8 cellular contexts compared by ENCODE assay signal in genomic region chr1:8497196-8497878, GRCh38.
DNase-seq lines count a peak whose midpoint lies in the region; ATAC-seq and TF ChIP-seq lines count a peak whose summit lies in the region.

No MANE protein-coding gene starts in this region.

- POLR2A ChIA-PET in Panc1 (lab: Charles Lee), result interaction anchor here (0.6 kb wide), 1 partner anchor 102 kb away, joined by 5 read pairs; no protein-coding TSS in a partner anchor

- H3K27me3 ChIP-seq in Panc1 (ENCODE audit: control insufficient read depth, insufficient read depth, low read length), result no peaks in the 10 kb centered on the region

- no peak overlapping the region for H3K4me3 ChIP-seq in GM12865 (ENCODE audit: low read depth, low read length)
- no peak overlapping the region for H3K4me3 ChIP-seq in Panc1 (ENCODE audit: low read depth in 2 of 2, low read length in 2 of 2)
- no peak overlapping the region for H3K4me3 ChIP-seq in fibroblast of the aortic adventitia (ENCODE audit: low read depth, low read length)
- no peak overlapping the region for H3K4me3 ChIP-seq in skeletal muscle cell (ENCODE audit: low read depth, low read length)

- H3K9me3 ChIP-seq in Panc1 (ENCODE audit: control insufficient read depth, insufficient read depth, low read depth, low read length), result no peaks in the 10 kb centered on the region

- CTCF ChIA-PET in Panc1 (lab: Charles Lee), result no interaction called here

- BruUV-seq in Panc1 (replicated peaks; lab: Mats Ljungman, UMichigan), result no TSS peak

- H3K36me3 ChIP-seq in Panc1 (ENCODE audit: control insufficient read depth, insufficient read depth, low read length), result peaks cover 3% of the 10 kb centered on the region

- DNase-seq in GM12865 (ENCODE audit: low read depth), result peak; percentile 33
- DNase-seq in Panc1 (ENCODE audit: low read depth, low spot score), result peak; percentile 43
- DNase-seq in fibroblast of the aortic adventitia (ENCODE audit: low read depth), result peak; percentile 80
- DNase-seq in skeletal muscle cell (ENCODE audit: low read depth), result peak; percentile 56
- DNase-seq in GM13976 (ENCODE audit: low spot score), result no peak
- no peak for DNase-seq in NCI-H82 treated with DMSO at 0.1 percent for 48 hours (lab: John Stamatoyannopoulos, UW; ENCODE audit: unreplicated experiment)

- peaks cover 15% of the 10 kb centered on the region; the same call in 1 of the 2 replicates for H3K4me1 ChIP-seq in Panc1 (ENCODE audit: control insufficient read depth, insufficient read depth, low read length)

- no peak for TF ChIP-seq CTCF in GM12865 (IDR thresholded peaks at IDR 0.05; ENCODE audit: insufficient read depth, low read depth, low read length, missing control alignments)
- no peak for TF ChIP-seq CTCF in Panc1 (IDR thresholded peaks at IDR 0.05)
- TF ChIP-seq CTCF in fibroblast of the aortic adventitia (IDR thresholded peaks at IDR 0.05; ENCODE audit: insufficient read depth, low read length), result no peak
- TF ChIP-seq CTCF in GM13976 (IDR thresholded peaks at IDR 0.05; ENCODE audit: borderline replicate concordance, control extremely low read depth, extremely low read depth, insufficient read depth, missing control alignments), result no peak

- in situ Hi-C loops in Panc1 (cut with HindIII; ENCODE audit: low pct_unique_long_range_greater_than_20kb, low sequenced_read_pairs), result no loop called here
- in situ Hi-C loops in GM13976 (cut with MboI; ENCODE audit: low sequenced_read_pairs, unreplicated experiment), result no loop called here

- no peak overlapping the region for H3K27ac ChIP-seq in Panc1 (ENCODE audit: low read length)

- intact Hi-C loops in Panc1 (cut with micrococcal nuclease; ENCODE audit: unreplicated experiment), result no loop called here

- ATAC-seq in Panc1, result no peak
- ATAC-seq in GM21619 (IDR thresholded peaks at IDR 0.05; ENCODE audit: unreplicated experiment), result no peak
- ATAC-seq in HG02610 (IDR thresholded peaks at IDR 0.05; ENCODE audit: unreplicated experiment), result no peak

Comparison
In these comparisons a context has a peak if more than half of its experiments do, and no peak if none do; other contexts are left out.
1. DNase-seq: peak in GM12865 (single experiment), Panc1 (single experiment), fibroblast of the aortic adventitia (single experiment) and skeletal muscle cell (single experiment); none in GM13976 (single experiment) and NCI-H82 treated with DMSO at 0.1 percent for 48 hours (single experiment).